In the genomic region with DNA sequence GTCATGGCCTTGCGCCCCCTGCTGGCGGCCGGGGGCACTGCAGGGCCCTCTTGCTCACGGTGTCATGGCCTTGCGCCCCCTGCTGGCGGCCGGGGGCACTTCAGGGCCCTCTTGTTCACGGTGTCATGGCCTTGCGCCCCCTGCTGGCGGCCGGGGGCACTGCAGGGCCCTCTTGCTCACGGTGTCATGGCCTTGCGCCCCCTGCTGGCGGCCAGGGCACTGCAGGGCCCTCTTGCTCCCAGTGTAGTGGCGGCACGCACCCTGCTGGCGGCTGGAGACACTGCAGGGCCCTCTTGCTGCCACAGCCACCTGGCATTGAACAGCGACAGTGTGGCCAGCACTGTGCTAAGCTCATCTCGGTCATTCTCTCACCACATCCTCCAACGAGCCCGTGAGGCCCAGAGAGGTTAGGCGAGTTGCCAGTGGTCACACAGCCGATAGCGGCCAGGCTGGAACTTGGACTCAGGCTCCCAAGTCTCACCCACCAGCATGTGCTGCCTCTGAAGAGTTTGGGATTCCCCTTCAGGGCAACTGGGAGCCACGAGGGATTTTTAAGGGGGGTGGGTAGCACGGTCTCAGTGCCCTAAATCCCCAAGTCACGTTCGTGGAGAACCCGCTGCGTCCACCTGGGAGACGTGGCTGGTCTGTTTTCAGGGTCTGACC, we compare ENCODE assay signal across 12 cellular contexts. TPM values are rescaled to one million over a fixed set of nuclear protein-coding genes. Genes with fewer than 3 reads are reported as not detected.
DNase-seq lines count a peak whose midpoint lies in the region; ATAC-seq, FAIRE-seq and TF ChIP-seq lines count a peak whose summit lies in the region.
"Not testable (repeated sequence)": the region's sequence is repeated elsewhere in the genome, so short reads cannot be mapped to it uniquely, and the experiment has no call there.
"Had no signal": no experiment of that assay in that cellular context is flagged by ENCODE, and none has a peak within 500 bp of the region (broad histone marks: within the 10 kb centered on the region; RNA-seq: fewer than 3 reads in every experiment).

No MANE protein-coding gene starts in this region.

- H3K4me2 ChIP-seq in HepG2 (ENCODE audit: low read depth, low read length) = not testable (repeated sequence)

- not testable (repeated sequence) for H3K4me3 Mint-ChIP-seq in activated T-helper 17 cell treated with anti-CD3 and anti-CD28 coated beads, Interleukin-2, amount 50 U/mL, for 72 hours

- TF ChIP-seq POLR2A in HepG2 (IDR thresholded peaks at IDR 0.05; ENCODE audit: insufficient read depth in 1 of 2, low read depth in 2 of 2, low read length in 2 of 2); testis (IDR thresholded peaks at IDR 0.05): not testable (repeated sequence)

- H2AFZ ChIP-seq in HepG2 (ENCODE audit: low read length) = not testable (repeated sequence)

- not testable (repeated sequence) for H3K4me3 ChIP-seq in HepG2 (replicated peaks in 1 of 3; ENCODE audit: insufficient read depth in 1 of 3, low read depth in 2 of 3, low read length in 3 of 3); testis

- ATAC-seq in GM19455 (IDR thresholded peaks at IDR 0.05; ENCODE audit: unreplicated experiment) (peak; percentile 96), HG02588 (IDR thresholded peaks at IDR 0.05; ENCODE audit: unreplicated experiment) (peak; percentile 95), HG03159 (IDR thresholded peaks at IDR 0.05; ENCODE audit: unreplicated experiment) (peak; percentile 99)
- peak; percentile 57 for ATAC-seq in activated T-helper 17 cell treated with anti-CD3 and anti-CD28 coated beads, Interleukin-2, amount 50 U/mL, for 72 hours (replicated peaks)
- ATAC-seq in HepG2 = not testable (repeated sequence)

- H3K27ac Mint-ChIP-seq in activated T-helper 17 cell treated with anti-CD3 and anti-CD28 coated beads, Interleukin-2, amount 50 U/mL, for 72 hours = not testable (repeated sequence)

- TF ChIP-seq RAD21 in HepG2 (CRISPR knock-in tag; IDR thresholded peaks at IDR 0.05) = not testable (repeated sequence)

- not testable (repeated sequence) for H3K9ac ChIP-seq in HepG2 (ENCODE audit: insufficient read depth, low read depth, low read length)

- H4K20me1 ChIP-seq in HepG2 (ENCODE audit: insufficient read depth, low read length) = not testable (repeated sequence)

- not testable (repeated sequence) for H3K9me3 Mint-ChIP-seq in activated T-helper 17 cell treated with anti-CD3 and anti-CD28 coated beads, Interleukin-2, amount 50 U/mL, for 72 hours

- intact Hi-C loops in HepG2 (cut with micrococcal nuclease; ENCODE audit: unreplicated experiment); testis (cut with DNase I; ENCODE audit: low total_unique reads): not testable (repeated sequence)

- not testable (repeated sequence) for H3K9me3 ChIP-seq in HepG2 (ENCODE audit: low read length); testis

- not testable (repeated sequence) for H3K27me3 ChIP-seq in HepG2 (ENCODE audit: control insufficient read depth in 1 of 2, insufficient read depth in 2 of 2, low read length in 2 of 2); testis

- H3K36me3 Mint-ChIP-seq in activated T-helper 17 cell treated with anti-CD3 and anti-CD28 coated beads, Interleukin-2, amount 50 U/mL, for 72 hours (ENCODE audit: low read depth) = not testable (repeated sequence)

- H3K4me1 Mint-ChIP-seq in activated T-helper 17 cell treated with anti-CD3 and anti-CD28 coated beads, Interleukin-2, amount 50 U/mL, for 72 hours = not testable (repeated sequence)

- DNase-seq in GM13977 (ENCODE audit: low spot score); HepG2 (ENCODE audit: low spot score): not testable (repeated sequence)
- peak; percentile 25 for DNase-seq in NCI-H146 (lab: John Stamatoyannopoulos, UW)
- DNase-seq in testis = peak; percentile 77

- H3K36me3 ChIP-seq in HepG2 (replicated peaks in 1 of 2; ENCODE audit: control insufficient read depth in 1 of 2, insufficient read depth in 2 of 2, low read length in 2 of 2); testis (ENCODE audit: low read depth, missing control alignments): not testable (repeated sequence)

- POLR2A ChIA-PET in HepG2 (lab: Yijun Ruan, JAX) = not testable (repeated sequence)

- not testable (repeated sequence) for H3K27me3 Mint-ChIP-seq in activated T-helper 17 cell treated with anti-CD3 and anti-CD28 coated beads, Interleukin-2, amount 50 U/mL, for 72 hours

- not testable (repeated sequence) for H3K79me2 ChIP-seq in HepG2 (ENCODE audit: insufficient read depth, low read length)

- H3K27ac ChIP-seq in HepG2 (ENCODE audit: extremely low read length, insufficient read depth, low read length); testis: not testable (repeated sequence)

- TF ChIP-seq CTCF in GM13977 (IDR thresholded peaks at IDR 0.05; ENCODE audit: extremely low read depth, insufficient read depth, missing control alignments) (peak; percentile 67), HepG2 (CRISPR knock-in tag; IDR thresholded peaks at IDR 0.05) (peak; percentile 56), testis (IDR thresholded peaks at IDR 0.05) (peak; percentile 41 to 89 (median 74))

- not testable (repeated sequence) for BruUV-seq in HepG2 (replicated peaks; lab: Mats Ljungman, UMichigan)

- TF ChIP-seq EP300 in HepG2 (IDR thresholded peaks at IDR 0.05; ENCODE audit: low read depth in 2 of 2, low read length in 2 of 2); HepG2 (CRISPR knock-in tag; IDR thresholded peaks at IDR 0.05; ENCODE audit: borderline replicate concordance): not testable (repeated sequence)

- 92% methylated on average over 8 of the region's 31 CpGs for WGBS in HepG2 (ENCODE audit: low lambda C conversion rate)
- 24 to 66% methylated on average over 11 to 19 of the region's 31 CpGs for WGBS in testis, 2 donors

- not testable (repeated sequence) for FAIRE-seq in HepG2 (lab: Jason Lieb, UNC)

- in situ Hi-C loops in GM13977 (cut with MboI; ENCODE audit: low pct_unique_long_range_greater_than_20kb, low sequenced_read_pairs, unreplicated experiment); HepG2 (cut with HindIII; ENCODE audit: extremely low pct_ligation_motif_present, low pct_unique_long_range_greater_than_20kb): not testable (repeated sequence)

- CTCF ChIA-PET in HepG2 (lab: Yijun Ruan, JAX; ENCODE audit: low intra/inter-chr PET ratio, low total read pairs) = not testable (repeated sequence)

- H3K4me1 ChIP-seq in HepG2 (ENCODE audit: insufficient read depth, low read length); testis: not testable (repeated sequence)

TF ChIP-seq in HepG2, 621 proteins besides CTCF, POLR2A, EP300 and RAD21:
- TF ChIP-seq, protein P1, sequence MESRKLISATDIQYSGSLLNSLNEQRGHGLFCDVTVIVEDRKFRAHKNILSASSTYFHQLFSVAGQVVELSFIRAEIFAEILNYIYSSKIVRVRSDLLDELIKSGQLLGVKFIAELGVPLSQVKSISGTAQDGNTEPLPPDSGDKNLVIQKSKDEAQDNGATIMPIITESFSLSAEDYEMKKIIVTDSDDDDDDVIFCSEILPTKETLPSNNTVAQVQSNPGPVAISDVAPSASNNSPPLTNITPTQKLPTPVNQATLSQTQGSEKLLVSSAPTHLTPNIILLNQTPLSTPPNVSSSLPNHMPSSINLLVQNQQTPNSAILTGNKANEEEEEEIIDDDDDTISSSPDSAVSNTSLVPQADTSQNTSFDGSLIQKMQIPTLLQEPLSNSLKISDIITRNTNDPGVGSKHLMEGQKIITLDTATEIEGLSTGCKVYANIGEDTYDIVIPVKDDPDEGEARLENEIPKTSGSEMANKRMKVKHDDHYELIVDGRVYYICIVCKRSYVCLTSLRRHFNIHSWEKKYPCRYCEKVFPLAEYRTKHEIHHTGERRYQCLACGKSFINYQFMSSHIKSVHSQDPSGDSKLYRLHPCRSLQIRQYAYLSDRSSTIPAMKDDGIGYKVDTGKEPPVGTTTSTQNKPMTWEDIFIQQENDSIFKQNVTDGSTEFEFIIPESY (CRISPR knock-in tag; IDR thresholded peaks at IDR 0.05) = peak; percentile 80
- TF ChIP-seq SETDB1 (CRISPR knock-in tag; IDR thresholded peaks at IDR 0.05; ENCODE audit: borderline replicate concordance) (0 out of 2 replicates have a peak, but pooled peaks have one; percentile 26), ZNF768 (CRISPR knock-in tag; IDR thresholded peaks at IDR 0.05) (peak; percentile 90)

RNA-seq across cellular contexts. Expression of a gene that starts 48.0 kb away (rescaled TPM):
- total RNA-seq in activated T-helper 17 cell treated with anti-CD3 and anti-CD28 coated beads, Interleukin-2, amount 50 U/mL, for 72 hours = under 1 TPM in 1 of 2 donors, not detected in 1; 0.22 TPM
- total RNA-seq in HepG2 (2016; rRNA removed; fragmentation: Illumina TruSeq; extraction: Trizol) (0.71 and 0.98 TPM in 2 replicates), testis (1 to 10 TPM; 8.0 to 8.9 TPM)
- 0.51 and 0.88 TPM in 2 replicates for total RNA-seq in HepG2 (2016; cell fraction: cytosol; rRNA removed; fragmentation: Illumina TruSeq; extraction: Trizol; ENCODE audit: low read depth)
- total RNA-seq in HepG2 (2016; cell fraction: insoluble cytoplasmic fraction; rRNA removed; fragmentation: Illumina TruSeq; extraction: Trizol) = 0.71 and 0.74 TPM in 2 replicates
- 1.3 and 1.4 TPM in 2 replicates for total RNA-seq in HepG2 (2016; cell fraction: membrane; rRNA removed; fragmentation: Illumina TruSeq; extraction: Trizol)
- total RNA-seq in HepG2 (2016; cell fraction: nucleus; rRNA removed; fragmentation: Illumina TruSeq; extraction: Trizol) = not detected in 2 replicates
- polyA plus RNA-seq in HepG2 (2011; rRNA removed) (4.4 and 6.7 TPM in 2 replicates), testis (ENCODE audit: insufficient read depth, low read depth, low replicate concordance) (5.7 TPM)
- polyA plus RNA-seq in HepG2 (2011; cell fraction: cytosol; rRNA removed) = 2.2 and 6.5 TPM in 2 replicates
- polyA plus RNA-seq in HepG2 (2011; cell fraction: nucleus; rRNA removed) = 5.7 and 15.2 TPM in 2 replicates
- 0.51 and 2.7 TPM in 2 replicates for polyA plus RNA-seq in HepG2 (2012)
- polyA plus RNA-seq in HepG2 (2016; cell fraction: cytosol; fragmentation: Illumina TruSeq; extraction: Trizol; ENCODE audit: low read depth) = 0.77 and 1.1 TPM in 2 replicates
- 0.75 and 0.88 TPM in 2 replicates for polyA plus RNA-seq in HepG2 (2016; cell fraction: insoluble cytoplasmic fraction; fragmentation: Illumina TruSeq; extraction: Trizol; ENCODE audit: low read depth)
- polyA plus RNA-seq in HepG2 (2016; cell fraction: membrane; fragmentation: Illumina TruSeq; extraction: Trizol; ENCODE audit: low read depth) = 1.4 and 2.1 TPM in 2 replicates
- 2.2 and 2.4 TPM in 2 replicates for polyA plus RNA-seq in HepG2 (2016; cell fraction: nucleus; fragmentation: Illumina TruSeq; extraction: Trizol; ENCODE audit: insufficient read depth, low read depth)
- polyA minus RNA-seq in HepG2 (2011; rRNA and poly(A)+ RNA removed; ENCODE audit: low replicate concordance) = 0.65 and 4.4 TPM in 2 replicates
- not detected in 2 replicates for polyA minus RNA-seq in HepG2 (2011; cell fraction: cytosol; rRNA and poly(A)+ RNA removed)
- 0.99 and 1.4 TPM in 2 replicates for polyA minus RNA-seq in HepG2 (2011; cell fraction: nucleus; rRNA and poly(A)+ RNA removed)
- total RNA-seq: activated CD4-positive, alpha-beta T cell treated with anti-CD3 and anti-CD28 coated beads, Interleukin-2, amount 10 ng/mL, durations not matched to agents 7 days and 5 days; CD4-positive, alpha-beta memory T cell; frontal cortex had no signal
- polyA plus RNA-seq: CD4-positive, alpha-beta memory T cell; immature natural killer cell had no signal
